In the genomic region with DNA sequence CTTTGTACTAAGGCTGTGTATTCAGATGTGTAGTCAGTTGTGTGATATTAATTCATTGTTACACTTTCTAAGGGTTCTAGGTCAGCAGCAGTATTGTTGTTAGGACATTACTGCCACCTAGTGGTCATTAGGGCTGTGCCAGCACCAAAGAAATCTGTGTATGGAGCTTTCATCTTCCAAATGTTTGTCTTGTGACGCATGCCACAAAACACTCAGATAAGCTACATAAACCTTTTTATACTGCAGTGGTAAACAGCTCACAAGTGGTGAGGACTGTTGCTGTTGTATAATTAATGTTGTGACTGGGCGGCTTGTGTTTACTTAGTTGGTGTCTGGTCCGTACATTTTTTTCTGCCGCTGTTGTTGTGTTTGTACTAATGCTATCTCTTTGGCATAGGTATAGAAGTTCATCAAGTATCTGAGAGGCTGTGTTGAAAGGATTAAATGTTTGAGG, we compare ENCODE assay signal across 8 cellular contexts. TPM values are rescaled to one million over a fixed set of nuclear protein-coding genes. Genes with fewer than 3 reads are reported as not detected.
DNase-seq lines count a peak whose midpoint lies in the region; ATAC-seq, FAIRE-seq and TF ChIP-seq lines count a peak whose summit lies in the region.

No MANE protein-coding gene starts in this region.

- H3K4me1 ChIP-seq in colonic mucosa: no peaks in the 10 kb centered on the region
- peaks cover 51% of the 10 kb centered on the region for H3K4me1 ChIP-seq in HepG2 (ENCODE audit: insufficient read depth, low read length)

- TF ChIP-seq POLR2A in HepG2 (IDR thresholded peaks at IDR 0.05; ENCODE audit: insufficient read depth in 1 of 2, low read depth in 2 of 2, low read length in 2 of 2): no peak

- H4K20me1 ChIP-seq in HepG2 (ENCODE audit: insufficient read depth, low read length): no peaks in the 10 kb centered on the region

- H3K36me3 ChIP-seq in colonic mucosa: no peaks in the 10 kb centered on the region
- H3K36me3 ChIP-seq in HepG2 (replicated peaks in 1 of 2; ENCODE audit: control insufficient read depth in 1 of 2, insufficient read depth in 2 of 2, low read length in 2 of 2): no peaks in the 10 kb centered on the region

- H2AFZ ChIP-seq in HepG2 (ENCODE audit: low read length): no peak overlapping the region

- ATAC-seq in Right ventricle myocardium inferior: peak; percentile 88
- ATAC-seq in HG02973 (IDR thresholded peaks at IDR 0.05; ENCODE audit: unreplicated experiment): peak; percentile 39
- peak; percentile 26 to 39 for ATAC-seq in activated CD4-positive, CD25-positive, alpha-beta regulatory T cell treated with anti-CD3 and anti-CD28 coated beads, Interleukin-2, amount 50 U/mL, for 24 hours
- ATAC-seq in HepG2: peak; percentile 90

- H3K9ac ChIP-seq in colonic mucosa (ENCODE audit: low read depth in 2 of 2, low read length in 2 of 2) (no peak overlapping the region), HepG2 (ENCODE audit: insufficient read depth, low read depth, low read length) (no peak overlapping the region)

- WGBS in HepG2 (ENCODE audit: low lambda C conversion rate): 3% methylated on average over 4 of the region's 4 CpGs

- peak overlapping the region; percentile 72 for H3K4me2 ChIP-seq in HepG2 (ENCODE audit: low read depth, low read length)

- H3K4me3 ChIP-seq in colonic mucosa (no peak overlapping the region), HepG2 (replicated peaks in 1 of 3; ENCODE audit: insufficient read depth in 1 of 3, low read depth in 2 of 3, low read length in 3 of 3) (peak overlapping the region in 1 of 3 experiments; percentile 6; a peak in 1 of 6 replicates)

- in situ Hi-C loops in HepG2 (cut with HindIII; ENCODE audit: extremely low pct_ligation_motif_present, low pct_unique_long_range_greater_than_20kb): loop anchor here (5.0 kb wide), 1 partner anchor 371 kb away; no protein-coding TSS in a partner anchor

- DNase-seq in Right ventricle myocardium inferior (ENCODE audit: missing footprints): no peak
- DNase-seq in cardiac septum (ENCODE audit: low spot score): no peak
- DNase-seq in NCI-H2171 (lab: John Stamatoyannopoulos, UW): peak; percentile 37
- DNase-seq in colonic mucosa: peak; percentile 70
- peak; percentile 88 for DNase-seq in HepG2 (ENCODE audit: low spot score)
- peak; percentile 32 for DNase-seq in stimulated activated CD8-positive, alpha-beta memory T cell treated with anti-CD3 and anti-CD28 coated beads, Interleukin-12 subunit alpha, Interleukin-12 subunit beta, amount 100 ng/mL, for 24 hours (ENCODE audit: extremely low read depth)

- no peaks in the 10 kb centered on the region for H3K79me2 ChIP-seq in HepG2 (ENCODE audit: insufficient read depth, low read length)

- POLR2A ChIA-PET in HepG2 (lab: Yijun Ruan, JAX): interaction anchor here (0.7 to 1.0 kb wide), 2 partner anchors 267 to 371 kb away, joined by 3 read pairs; no protein-coding TSS in a partner anchor

- FAIRE-seq in HepG2 (lab: Jason Lieb, UNC): peak; percentile 58

- TF ChIP-seq EP300 in HepG2 (IDR thresholded peaks at IDR 0.05; ENCODE audit: low read depth in 2 of 2, low read length in 2 of 2): peak in 1 of 2 experiments; percentile 55; a peak in 2 of 4 replicates
- no peak for TF ChIP-seq EP300 in HepG2 (CRISPR knock-in tag; IDR thresholded peaks at IDR 0.05; ENCODE audit: borderline replicate concordance)

- no TSS peak for BruUV-seq in HepG2 (replicated peaks; lab: Mats Ljungman, UMichigan)

- intact Hi-C loops in Right ventricle myocardium inferior (cut with DNase I): loop anchor here (2.0 kb wide), 2 partner anchors 50 to 152 kb away; no protein-coding TSS in a partner anchor
- intact Hi-C loops in cardiac septum (cut with DNase I): loop anchor here (2.0 to 5.0 kb wide), 4 partner anchors 50 to 368 kb away; a partner anchor contains a TSS
- intact Hi-C loops in colonic mucosa (cut with DNase I): loop anchor here (5.0 kb wide), 1 partner anchor 366 kb away; no protein-coding TSS in a partner anchor
- intact Hi-C loops in HepG2 (cut with micrococcal nuclease; ENCODE audit: unreplicated experiment): loop anchor here (1.0 to 5.0 kb wide), 5 partner anchors 30 to 367 kb away; a partner anchor contains a TSS

- TF ChIP-seq RAD21 in HepG2 (CRISPR knock-in tag; IDR thresholded peaks at IDR 0.05): peak; percentile 85

- CTCF ChIA-PET in HepG2 (lab: Yijun Ruan, JAX; ENCODE audit: low intra/inter-chr PET ratio, low total read pairs): interaction anchor here (1.0 to 1.7 kb wide), 2 partner anchors 20 to 368 kb away, joined by 3 to 12 read pairs; no protein-coding TSS in a partner anchor

- H3K27me3 ChIP-seq in colonic mucosa: no peaks in the 10 kb centered on the region
- no peaks in the 10 kb centered on the region for H3K27me3 ChIP-seq in HepG2 (ENCODE audit: control insufficient read depth in 1 of 2, insufficient read depth in 2 of 2, low read length in 2 of 2)

- TF ChIP-seq CTCF in colonic mucosa (IDR thresholded peaks at IDR 0.05): peak; percentile 96
- TF ChIP-seq CTCF in HepG2 (CRISPR knock-in tag; IDR thresholded peaks at IDR 0.05): peak; percentile 89

- H3K27ac ChIP-seq in colonic mucosa: no peak overlapping the region
- no peak overlapping the region for H3K27ac ChIP-seq in HepG2 (ENCODE audit: extremely low read length, insufficient read depth, low read length)

- H3K9me3 ChIP-seq in colonic mucosa: no peaks in the 10 kb centered on the region
- no peaks in the 10 kb centered on the region for H3K9me3 ChIP-seq in HepG2 (ENCODE audit: low read length)

TF ChIP-seq in HepG2, 621 proteins besides CTCF, POLR2A, EP300 and RAD21 (continues in another document):
- TF ChIP-seq EEA1 (CRISPR knock-in tag; IDR thresholded peaks at IDR 0.05; ENCODE audit: borderline replicate concordance) (no peak), RFX1 (IDR thresholded peaks at IDR 0.05) (no peak), ZNF567 (CRISPR knock-in tag; IDR thresholded peaks at IDR 0.05; ENCODE audit: borderline replicate concordance) (no peak), NBN (conservative IDR thresholded peaks at IDR 0.05) (no peak), ZNF546 (CRISPR knock-in tag; conservative IDR thresholded peaks at IDR 0.05) (no peak), RBM22 (optimal IDR thresholded peaks at IDR 0.05; ENCODE audit: low read length) (no peak), THAP11 (CRISPR knock-in tag; IDR thresholded peaks at IDR 0.05) (peak; percentile 41; the same call in 1 of the 2 replicates), TBX3 (IDR thresholded peaks at IDR 0.05; ENCODE audit: borderline replicate concordance) (peak; percentile 69; the same call in 1 of the 2 replicates), MAFG (CRISPR knock-in tag; IDR thresholded peaks at IDR 0.05) (no peak)
- TF ChIP-seq, protein P1, sequence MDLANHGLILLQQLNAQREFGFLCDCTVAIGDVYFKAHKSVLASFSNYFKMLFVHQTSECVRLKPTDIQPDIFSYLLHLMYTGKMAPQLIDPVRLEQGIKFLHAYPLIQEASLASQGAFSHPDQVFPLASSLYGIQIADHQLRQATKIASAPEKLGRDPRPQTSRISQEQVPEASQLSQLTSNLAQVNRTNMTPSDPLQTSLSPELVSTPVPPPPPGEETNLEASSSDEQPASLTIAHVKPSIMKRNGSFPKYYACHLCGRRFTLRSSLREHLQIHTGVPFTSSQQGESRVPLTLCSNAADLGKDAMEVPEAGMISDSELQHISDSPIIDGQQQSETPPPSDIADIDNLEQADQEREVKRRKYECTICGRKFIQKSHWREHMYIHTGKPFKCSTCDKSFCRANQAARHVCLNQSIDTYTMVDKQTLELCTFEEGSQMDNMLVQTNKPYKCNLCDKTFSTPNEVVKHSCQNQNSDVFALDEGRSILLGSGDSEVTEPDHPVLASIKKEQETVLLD (CRISPR knock-in tag; IDR thresholded peaks at IDR 0.05; ENCODE audit: low read depth): no peak

RNA-seq across cellular contexts. Expression of a gene that starts 51.7 kb away (rescaled TPM):
- 58.5 TPM for total RNA-seq in Right ventricle myocardium inferior
- total RNA-seq in cardiac septum: 57.9 TPM
- total RNA-seq in colonic mucosa: 10 to 100 TPM in 1 of 2 donors, 1 to 10 TPM in 1; 4.4 to 10.7 TPM
- total RNA-seq in HepG2 (2016; rRNA removed; fragmentation: Illumina TruSeq; extraction: Trizol): not detected in 2 replicates
- not detected in 2 replicates for total RNA-seq in HepG2 (2016; cell fraction: cytosol; rRNA removed; fragmentation: Illumina TruSeq; extraction: Trizol; ENCODE audit: low read depth)
- not detected in 2 replicates for total RNA-seq in HepG2 (2016; cell fraction: insoluble cytoplasmic fraction; rRNA removed; fragmentation: Illumina TruSeq; extraction: Trizol)
- total RNA-seq in HepG2 (2016; cell fraction: membrane; rRNA removed; fragmentation: Illumina TruSeq; extraction: Trizol): not detected in 2 replicates
- total RNA-seq in HepG2 (2016; cell fraction: nucleus; rRNA removed; fragmentation: Illumina TruSeq; extraction: Trizol): not detected in 2 replicates
- not detected in 2 replicates for polyA plus RNA-seq in HepG2 (2011; rRNA removed)
- polyA plus RNA-seq in HepG2 (2011; cell fraction: cytosol; rRNA removed): not detected in 2 replicates
- polyA plus RNA-seq in HepG2 (2011; cell fraction: nucleus; rRNA removed): not detected in 2 replicates
- polyA plus RNA-seq in HepG2 (2012): not detected in 2 replicates
- polyA plus RNA-seq in HepG2 (2016; cell fraction: cytosol; fragmentation: Illumina TruSeq; extraction: Trizol; ENCODE audit: low read depth): not detected in 2 replicates
- not detected in 2 replicates for polyA plus RNA-seq in HepG2 (2016; cell fraction: insoluble cytoplasmic fraction; fragmentation: Illumina TruSeq; extraction: Trizol; ENCODE audit: low read depth)
- not detected in 2 replicates for polyA plus RNA-seq in HepG2 (2016; cell fraction: membrane; fragmentation: Illumina TruSeq; extraction: Trizol; ENCODE audit: low read depth)
- not detected in 2 replicates for polyA plus RNA-seq in HepG2 (2016; cell fraction: nucleus; fragmentation: Illumina TruSeq; extraction: Trizol; ENCODE audit: insufficient read depth, low read depth)
- polyA minus RNA-seq in HepG2 (2011; rRNA and poly(A)+ RNA removed; ENCODE audit: low replicate concordance): 0.33 TPM in 1 of 2 replicates, not detected in the other
- not detected in 2 replicates for polyA minus RNA-seq in HepG2 (2011; cell fraction: cytosol; rRNA and poly(A)+ RNA removed)
- not detected in 2 replicates for polyA minus RNA-seq in HepG2 (2011; cell fraction: nucleus; rRNA and poly(A)+ RNA removed)

Comparison
In these comparisons a context has a peak if more than half of its experiments do, and no peak if none do; other contexts are left out.
1. ATAC-seq: peak in every context shown above with its lines; median percentile 90 in HepG2; 88 in Right ventricle myocardium inferior; 39 in HG02973; 32 in activated CD4-positive, CD25-positive, alpha-beta regulatory T cell treated with anti-CD3 and anti-CD28 coated beads, Interleukin-2, amount 50 U/mL, for 24 hours.
2. DNase-seq: peak in NCI-H2171 (single experiment), colonic mucosa (single experiment), HepG2 (single experiment) and stimulated activated CD8-positive, alpha-beta memory T cell treated with anti-CD3 and anti-CD28 coated beads, Interleukin-12 subunit alpha, Interleukin-12 subunit beta, amount 100 ng/mL, for 24 hours (single experiment); none in Right ventricle myocardium inferior (single experiment) and cardiac septum (single experiment).